Comparison of ENCODE assay signal across 9 cellular contexts in genomic region chr2:74740395-74741075, GRCh38.
DNase-seq lines count a peak whose midpoint lies in the region; ATAC-seq, FAIRE-seq and TF ChIP-seq lines count a peak whose summit lies in the region.
"Had no signal": no experiment of that assay in that cellular context is flagged by ENCODE, and none has a peak within 500 bp of the region (broad histone marks: within the 10 kb centered on the region; RNA-seq: fewer than 3 reads in every experiment).

No MANE protein-coding gene starts in this region.

- CTCF ChIA-PET in AG04449 (lab: Yijun Ruan, JAX) = interaction anchor here (1.3 to 5.4 kb wide), 5 partner anchors 9 to 135 kb away, joined by 5 to 43 read pairs (median 6); no protein-coding TSS in a partner anchor

- peaks cover 26% of the 10 kb centered on the region for H3K4me1 Mint-ChIP-seq in astrocyte (ENCODE audit: low read depth, unreplicated experiment)

- H2AFZ ChIP-seq in astrocyte (ENCODE audit: low read depth, low read length) = peak overlapping the region; percentile 62

- no peaks in the 10 kb centered on the region for H3K36me3 Mint-ChIP-seq in astrocyte (ENCODE audit: low read depth, unreplicated experiment)

- H3K27ac Mint-ChIP-seq in astrocyte (ENCODE audit: unreplicated experiment) = peak overlapping the region; percentile 91
- H3K27ac Mint-ChIP-seq: nephron had no signal

- no peaks in the 10 kb centered on the region for H3K79me2 ChIP-seq in astrocyte (ENCODE audit: insufficient read depth, low read length)

- H3K4me3 ChIP-seq in AG04449 (ENCODE audit: low read depth, low read length) (no peak overlapping the region; the same call in none of the 2 replicates), astrocyte (ENCODE audit: insufficient read depth, low read depth, low read length) (no peak overlapping the region)

- H3K36me3 ChIP-seq in astrocyte (ENCODE audit: insufficient read depth, low read length) = no peaks in the 10 kb centered on the region

- peak overlapping the region; percentile 77 for H3K4me2 ChIP-seq in astrocyte (ENCODE audit: low read length)

- POLR2A ChIA-PET in AG04449 (lab: Yijun Ruan, JAX) = interaction anchor here (0.6 to 1.9 kb wide), 4 partner anchors 11 to 783 kb away, joined by 3 to 10 read pairs (median 5); partner anchors contain the start of gene HK2

- H3K4me3 Mint-ChIP-seq in astrocyte (ENCODE audit: unreplicated experiment) = no peak overlapping the region
- H3K4me3 Mint-ChIP-seq: nephron had no signal

- peaks cover 4% of the 10 kb centered on the region for H3K27me3 Mint-ChIP-seq in astrocyte (ENCODE audit: low read depth, unreplicated experiment)

- ATAC-seq in HG03439 (IDR thresholded peaks at IDR 0.05; ENCODE audit: unreplicated experiment) = no peak

- H3K4me1 ChIP-seq in astrocyte (ENCODE audit: insufficient read depth, low read length) = peaks cover 21% of the 10 kb centered on the region

- no peaks in the 10 kb centered on the region for H3K9me3 ChIP-seq in astrocyte (ENCODE audit: insufficient read depth, low read depth, low read length)

- peak overlapping the region; percentile 54 for H3K27ac ChIP-seq in astrocyte (ENCODE audit: low read depth, low read length)

- H3K27me3 ChIP-seq in astrocyte (ENCODE audit: insufficient read depth, low read length) = no peaks in the 10 kb centered on the region

- H3K9ac ChIP-seq in astrocyte (ENCODE audit: low read length) = peak overlapping the region; percentile 4

- peaks cover 6% of the 10 kb centered on the region for H3K9me3 Mint-ChIP-seq in astrocyte (ENCODE audit: unreplicated experiment)

- FAIRE-seq in astrocyte (lab: Jason Lieb, UNC) = peak; percentile 95

- no peak for TF ChIP-seq CTCF in AG04449 (IDR thresholded peaks at IDR 0.05; ENCODE audit: insufficient read depth, low read length, missing control alignments)
- TF ChIP-seq CTCF in astrocyte (IDR thresholded peaks at IDR 0.05; ENCODE audit: insufficient read depth, low read depth, low read length) = no peak

- peak; percentile 94 for DNase-seq in AG04449 (ENCODE audit: low read depth, low spot score)
- DNase-seq in HT-29 (ENCODE audit: low spot score) = peak; percentile 66
- peak; percentile 92 for DNase-seq in astrocyte (ENCODE audit: low read depth)
- peak; percentile 92 for DNase-seq in iris pigment epithelial cell (ENCODE audit: low read depth)
- DNase-seq in NCI-H1930 (lab: John Stamatoyannopoulos, UW) = no peak
- DNase-seq in middle frontal gyrus (ENCODE audit: extremely low spot score, low spot score) = no peak
- no peak for DNase-seq in NCI-H2081 treated with DMSO at 0.1 percent for 48 hours (lab: John Stamatoyannopoulos, UW)

- no peaks in the 10 kb centered on the region for H4K20me1 ChIP-seq in astrocyte (ENCODE audit: insufficient read depth, low read length)

Comparison
In these comparisons a context has a peak if more than half of its experiments do, and no peak if none do; other contexts are left out.
1. DNase-seq: peak in AG04449 (single experiment), HT-29 (single experiment), astrocyte (single experiment) and iris pigment epithelial cell (single experiment); none in NCI-H1930 (0 of 2), middle frontal gyrus (single experiment) and NCI-H2081 treated with DMSO at 0.1 percent for 48 hours (single experiment).